In the genomic region with DNA sequence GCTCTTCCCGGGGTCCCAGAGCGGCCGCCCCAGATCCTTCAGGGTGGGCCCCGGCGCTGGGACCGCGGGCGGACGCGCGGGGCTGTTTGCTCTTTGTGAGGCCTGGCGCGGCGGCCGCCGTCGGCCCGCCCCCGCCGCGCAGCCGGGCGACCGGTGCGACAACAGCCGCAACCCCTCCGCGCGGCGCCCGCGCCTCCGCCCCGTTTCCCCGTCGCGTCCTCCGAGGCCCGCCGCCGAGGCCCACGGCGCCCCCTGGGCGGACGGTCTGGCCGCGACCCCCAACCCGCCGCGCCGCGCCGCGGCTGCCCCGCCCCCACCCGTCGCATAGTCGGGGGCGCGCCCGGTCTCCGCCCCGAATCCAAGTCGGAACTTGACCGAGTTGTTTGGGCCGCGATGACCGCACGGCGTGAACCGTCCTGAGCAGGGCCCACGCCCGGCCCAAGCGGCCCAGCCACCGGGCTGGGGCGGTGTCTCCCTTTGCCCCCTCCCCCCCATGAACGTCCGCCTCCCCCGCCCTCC, we compare ENCODE assay signal across 8 cellular contexts. TPM values are rescaled to one million over a fixed set of nuclear protein-coding genes. Genes with fewer than 3 reads are reported as not detected.
DNase-seq lines count a peak whose midpoint lies in the region; ATAC-seq and TF ChIP-seq lines count a peak whose summit lies in the region.

No MANE protein-coding gene starts in this region.

- peaks cover 0 to 7% of the 10 kb centered on the region in 2 donors for H3K27me3 Mint-ChIP-seq in CD8-positive, alpha-beta memory T cell

- peak overlapping the region; percentile 76 to 94 (median 88) for H3K4me3 Mint-ChIP-seq in CD8-positive, alpha-beta memory T cell

- H3K27ac Mint-ChIP-seq in CD8-positive, alpha-beta memory T cell, result peak overlapping the region in 4 of 8 donors; percentile 61 to 98 (median 86)

- peaks cover 51% of the 10 kb centered on the region for H3K4me1 ChIP-seq in CD8-positive, alpha-beta memory T cell (ENCODE audit: insufficient read depth, low read length)
- H3K4me1 ChIP-seq in muscle layer of colon (ENCODE audit: insufficient read depth, low read length) (peaks cover 31% of the 10 kb centered on the region), vagina (peaks cover 42% of the 10 kb centered on the region)

- no peak for DNase-seq in CD8-positive, alpha-beta memory T cell
- DNase-seq in dorsolateral prefrontal cortex, result peak in 2 of 10 donors; percentile 4 to 58
- DNase-seq in vagina (ENCODE audit: extremely low spot score in 2 of 2), result no peak
- DNase-seq in ureter (ENCODE audit: low spot score), result no peak
- no peak for DNase-seq in Ammon's horn (ENCODE audit: low spot score)

- peaks cover 51 to 63% (median 57%) of the 10 kb centered on the region in 3 donors for H3K4me1 Mint-ChIP-seq in CD8-positive, alpha-beta memory T cell

- peak overlapping the region; percentile 59 for H3K4me3 ChIP-seq in CD8-positive, alpha-beta memory T cell (ENCODE audit: low read length)
- H3K4me3 ChIP-seq in dorsolateral prefrontal cortex, result peak overlapping the region; percentile 64 to 100 (median 96)
- H3K4me3 ChIP-seq in muscle layer of colon (ENCODE audit: low read depth in 1 of 2, low read length in 2 of 2), result peak overlapping the region; percentile 59 to 75
- H3K4me3 ChIP-seq in vagina, result peak overlapping the region; percentile 92 to 93

- peaks cover 0 to 5% (median 0%) of the 10 kb centered on the region in 5 donors for H3K9me3 Mint-ChIP-seq in CD8-positive, alpha-beta memory T cell

- no peaks in the 10 kb centered on the region for H3K27me3 ChIP-seq in CD8-positive, alpha-beta memory T cell (ENCODE audit: insufficient read depth, low read length, poor library complexity, severe bottlenecking)
- H3K27me3 ChIP-seq in dorsolateral prefrontal cortex, result no peaks in the 10 kb centered on the region
- H3K27me3 ChIP-seq in muscle layer of colon (ENCODE audit: control insufficient read depth in 1 of 2, insufficient read depth in 2 of 2, low read length in 2 of 2), result no peaks in the 10 kb centered on the region
- H3K27me3 ChIP-seq in vagina, result no peaks in the 10 kb centered on the region

- no peak for TF ChIP-seq CTCF in dorsolateral prefrontal cortex (IDR thresholded peaks at IDR 0.05 in 54 of 56, conservative IDR thresholded peaks at IDR 0.05 in 2 of 56; ENCODE audit: low read depth in 1 of 56, partially characterized antibody in 56 of 56)
- no peak for TF ChIP-seq CTCF in vagina (IDR thresholded peaks at IDR 0.05)

- ATAC-seq in GM21825 (IDR thresholded peaks at IDR 0.05; ENCODE audit: unreplicated experiment), result peak; percentile 1

- CTCF ChIA-PET in CD8-positive, alpha-beta memory T cell (lab: Charles Lee), result interaction anchor here (1.0 to 6.5 kb wide), 11 partner anchors 10 to 565 kb away, joined by 3 to 67 read pairs (median 9); a partner anchor contains a TSS

- H3K9ac ChIP-seq in muscle layer of colon (ENCODE audit: low read length), result no peak overlapping the region

- H3K27ac ChIP-seq in CD8-positive, alpha-beta memory T cell (ENCODE audit: low read depth, low read length), result peak overlapping the region; percentile 95
- H3K27ac ChIP-seq in dorsolateral prefrontal cortex (peak overlapping the region; percentile 81 to 99 (median 96)), muscle layer of colon (ENCODE audit: low read depth, low read length) (peak overlapping the region; percentile 96), vagina (peak overlapping the region; percentile 98)

- H3K36me3 ChIP-seq in CD8-positive, alpha-beta memory T cell (ENCODE audit: insufficient read depth, low read length), result no peaks in the 10 kb centered on the region
- peaks cover 4% of the 10 kb centered on the region for H3K36me3 ChIP-seq in muscle layer of colon (ENCODE audit: insufficient read depth, low read length)
- no peaks in the 10 kb centered on the region for H3K36me3 ChIP-seq in vagina

- POLR2A ChIA-PET in CD8-positive, alpha-beta memory T cell (lab: Charles Lee), result interaction anchor here (0.8 to 4.2 kb wide), 11 partner anchors 18 to 1277 kb away, joined by 3 to 83 read pairs (median 4); a partner anchor contains a TSS

- TF ChIP-seq POLR2A in Raji (IDR thresholded peaks at IDR 0.05; ENCODE audit: insufficient read depth, low read depth, low read length), result peak; percentile 27; the same call in 1 of the 2 replicates
- no peak for TF ChIP-seq POLR2A in vagina (IDR thresholded peaks at IDR 0.05)

- intact Hi-C loops in dorsolateral prefrontal cortex (cut with DNase I) (loop anchor here in 1 of 2 donors (10.0 kb wide), 1 partner anchor 1088 kb away; a partner anchor contains a TSS), vagina (cut with DNase I) (no loop called here)

- H3K36me3 Mint-ChIP-seq in CD8-positive, alpha-beta memory T cell, result peaks cover 0 to 45% (median 13%) of the 10 kb centered on the region in 3 donors

- no peaks in the 10 kb centered on the region for H3K9me3 ChIP-seq in CD8-positive, alpha-beta memory T cell (ENCODE audit: low read length)
- no peaks in the 10 kb centered on the region for H3K9me3 ChIP-seq in muscle layer of colon (ENCODE audit: low read length)
- H3K9me3 ChIP-seq in vagina, result no peaks in the 10 kb centered on the region

RNA-seq across cellular contexts. Expression of a gene that starts 0.4 kb away (rescaled TPM):
- 10 to 100 TPM; 35.7 to 38.3 TPM for total RNA-seq in CD8-positive, alpha-beta memory T cell
- 119 TPM for polyA plus RNA-seq in CD8-positive, alpha-beta memory T cell
- total RNA-seq in dorsolateral prefrontal cortex (100 to 1,000 TPM in 111 of 120 experiments, 10 to 100 TPM in 9; 79.6 to 221 (median 158) TPM), vagina (83.5 TPM), ureter (113 TPM)
